14 cellular contexts compared by ENCODE assay signal in the genomic region with DNA sequence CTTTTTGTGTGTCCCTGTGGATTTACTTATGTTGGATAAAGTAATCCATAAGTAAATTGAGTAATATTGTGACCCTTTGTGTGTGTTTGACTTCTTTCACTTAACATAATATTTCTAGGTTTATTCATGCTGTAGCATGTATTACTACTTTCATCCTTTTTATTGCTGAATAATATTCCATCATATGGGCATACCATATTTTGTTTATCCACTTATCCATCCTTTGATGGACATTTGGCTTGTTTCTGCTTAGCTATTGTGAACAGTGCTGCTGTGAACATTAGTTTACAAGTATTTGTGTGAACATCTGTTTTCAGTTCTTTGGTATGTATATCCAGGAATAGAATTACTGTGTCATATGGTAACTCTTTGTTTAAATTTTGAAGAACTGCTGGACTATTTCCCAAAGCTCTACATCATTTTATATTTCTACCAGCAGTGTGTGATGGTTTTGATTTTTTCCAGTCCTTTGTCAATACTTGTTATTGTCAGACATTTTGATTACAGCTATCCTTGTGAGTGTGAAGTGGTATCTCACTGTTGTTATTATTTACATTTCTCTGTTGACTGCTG. TPM values are rescaled to one million over a fixed set of nuclear protein-coding genes. Genes with fewer than 3 reads are reported as not detected.
DNase-seq lines count a peak whose midpoint lies in the region; ATAC-seq and TF ChIP-seq lines count a peak whose summit lies in the region.
"Had no signal": no experiment of that assay in that cellular context is flagged by ENCODE, and none has a peak within 500 bp of the region (broad histone marks: within the 10 kb centered on the region; RNA-seq: fewer than 3 reads in every experiment).

No MANE protein-coding gene starts in this region.

- H3K36me3 Mint-ChIP-seq in stimulated activated naive B cell treated with anti-CD40 and anti-IgM and Interleukin-4, amounts not matched to agents 10 μg/mL and 1 μg/mL and 100 μg/mL, for 72 hours = peaks cover 38% of the 10 kb centered on the region in 2 donors

- H3K4me1 Mint-ChIP-seq in stimulated activated naive B cell treated with anti-CD40 and anti-IgM and Interleukin-4, amounts not matched to agents 10 μg/mL and 1 μg/mL and 100 μg/mL, for 72 hours = peaks cover 4 to 19% of the 10 kb centered on the region in 2 donors

- POLR2A ChIA-PET in HEK293 (lab: Yijun Ruan, JAX) = no interaction called here

- TF ChIP-seq POLR2A in body of pancreas (IDR thresholded peaks at IDR 0.05) = no peak

- H3K4me3 Mint-ChIP-seq in stimulated activated naive B cell treated with anti-CD40 and anti-IgM and Interleukin-4, amounts not matched to agents 10 μg/mL and 1 μg/mL and 100 μg/mL, for 72 hours = no peak overlapping the region
- H3K4me3 Mint-ChIP-seq: CD8-positive, alpha-beta memory T cell had no signal

- no peak overlapping the region for H3K4me3 ChIP-seq in HEK293 (ENCODE audit: low read depth, low read length)
- no peak overlapping the region for H3K4me3 ChIP-seq in body of pancreas
- H3K4me3 ChIP-seq: GM23248 had no signal

- intact Hi-C loops in body of pancreas (cut with DNase I) = no loop called here

- ATAC-seq in stimulated activated naive B cell treated with anti-CD40 and anti-IgM and Interleukin-4, amounts not matched to agents 10 μg/mL and 1 μg/mL and 100 μg/mL, for 72 hours (replicated peaks) = no peak
- ATAC-seq in HG02852 (IDR thresholded peaks at IDR 0.05; ENCODE audit: unreplicated experiment) (no peak), body of pancreas (no peak)

- no peaks in the 10 kb centered on the region for H3K4me1 ChIP-seq in HEK293 (ENCODE audit: control insufficient read depth, insufficient read depth, low read length)
- H3K4me1 ChIP-seq in body of pancreas = no peaks in the 10 kb centered on the region
- H3K4me1 ChIP-seq: Caco-2 had no signal

- no peaks in the 10 kb centered on the region for H3K27me3 ChIP-seq in body of pancreas

- H3K27me3 Mint-ChIP-seq in stimulated activated naive B cell treated with anti-CD40 and anti-IgM and Interleukin-4, amounts not matched to agents 10 μg/mL and 1 μg/mL and 100 μg/mL, for 72 hours = no peaks in the 10 kb centered on the region
- H3K27me3 Mint-ChIP-seq: CD8-positive, alpha-beta memory T cell had no signal

- peaks cover 3 to 8% of the 10 kb centered on the region in 2 donors for H3K9me3 Mint-ChIP-seq in stimulated activated naive B cell treated with anti-CD40 and anti-IgM and Interleukin-4, amounts not matched to agents 10 μg/mL and 1 μg/mL and 100 μg/mL, for 72 hours

- TF ChIP-seq CTCF in HEK293 (tag by site-specific recombination; IDR thresholded peaks at IDR 0.05) (no peak), body of pancreas (IDR thresholded peaks at IDR 0.05) (no peak)

- DNase-seq in NCI-H446 treated with DMSO at 0.1 percent for 48 hours (lab: John Stamatoyannopoulos, UW) = peak; percentile 15
- DNase-seq in NCI-H446 (lab: John Stamatoyannopoulos, UW) = no peak
- DNase-seq in fibroblast of gingiva (ENCODE audit: low read depth) = peak; percentile 62
- DNase-seq in stimulated activated naive B cell treated with anti-CD40 and anti-IgM and Interleukin-4, amounts not matched to agents 10 μg/mL and 1 μg/mL and 100 μg/mL, for 72 hours = no peak
- DNase-seq in activated gamma-delta T cell (lab: John Stamatoyannopoulos, UW) = no peak
- no peak for DNase-seq in body of pancreas
- DNase-seq: Caco-2; CD8-positive, alpha-beta memory T cell; DMS53; GM23248; KBM-7 had no signal

- H3K27ac ChIP-seq in HEK293 (ENCODE audit: extremely low read depth, low read depth, low read length) = no peak overlapping the region
- no peak overlapping the region for H3K27ac ChIP-seq in body of pancreas
- H3K27ac ChIP-seq: 22Rv1, GM23248 had no signal

- peaks cover 6 to 31% of the 10 kb centered on the region in 2 experiments for H3K36me3 ChIP-seq in HEK293 (ENCODE audit: control insufficient read depth in 2 of 2, insufficient read depth in 1 of 2, low read length in 2 of 2)
- no peaks in the 10 kb centered on the region for H3K36me3 ChIP-seq in body of pancreas (replicated peaks in 1 of 2; ENCODE audit: insufficient read depth in 1 of 2, low read depth in 2 of 2)

- peak overlapping the region; percentile 5 for H3K27ac Mint-ChIP-seq in stimulated activated naive B cell treated with anti-CD40 and anti-IgM and Interleukin-4, amounts not matched to agents 10 μg/mL and 1 μg/mL and 100 μg/mL, for 72 hours

- H3K9me3 ChIP-seq in HEK293 (ENCODE audit: control insufficient read depth, insufficient read depth, low read depth, low read length) (no peaks in the 10 kb centered on the region), body of pancreas (no peaks in the 10 kb centered on the region)

- CTCF ChIA-PET in HEK293 (lab: Yijun Ruan, JAX) = no interaction called here

TF ChIP-seq in HEK293, 187 proteins besides CTCF, POLR2A, EP300 and RAD21:
- TF ChIP-seq ZSCAN30 (tag by site-specific recombination; IDR thresholded peaks at IDR 0.05) (no peak), ZNF146 (tag by site-specific recombination; IDR thresholded peaks at IDR 0.05) (peak; percentile 66; the same call in 1 of the 2 replicates)
TF ChIP-seq in HEK293: peak in this region for 1.

RNA-seq across cellular contexts. Expression of gene G2E3, which starts 25.2 kb away (rescaled TPM):
- total RNA-seq in body of pancreas = 1 to 10 TPM; 6.6 to 8.8 TPM

RNA-seq across cellular contexts. Expression of gene SCFD1, which starts 38.0 kb away (rescaled TPM):
- total RNA-seq in body of pancreas = 10 to 100 TPM; 71.9 to 91.1 TPM

Comparison
In these comparisons a context has a peak if more than half of its experiments do, and no peak if none do; other contexts are left out.
1. DNase-seq: peak in NCI-H446 treated with DMSO at 0.1 percent for 48 hours (single experiment) and fibroblast of gingiva (single experiment); none in NCI-H446 (0 of 2), stimulated activated naive B cell treated with anti-CD40 and anti-IgM and Interleukin-4, amounts not matched to agents 10 μg/mL and 1 μg/mL and 100 μg/mL, for 72 hours (single experiment), activated gamma-delta T cell (single experiment) and body of pancreas (0 of 4).